Comparison of ENCODE assay signal across 9 cellular contexts in genomic region chr7:135414850-135415439, GRCh38.
DNase-seq lines count a peak whose midpoint lies in the region; ATAC-seq, FAIRE-seq and TF ChIP-seq lines count a peak whose summit lies in the region.
"Had no signal": no experiment of that assay in that cellular context is flagged by ENCODE, and none has a peak within 500 bp of the region (broad histone marks: within the 10 kb centered on the region; RNA-seq: fewer than 3 reads in every experiment).

No MANE protein-coding gene starts in this region.

- 85% methylated on average over 2 of the region's 2 CpGs for WGBS in suprapubic skin

- H3K9me3 ChIP-seq in suprapubic skin: no peaks in the 10 kb centered on the region

- H3K4me3 ChIP-seq in suprapubic skin: no peak overlapping the region

- TF ChIP-seq EP300 in suprapubic skin (IDR thresholded peaks at IDR 0.05): no peak

- peak; percentile 76 for FAIRE-seq in GM19239 (lab: Jason Lieb, UNC)

- no peak for TF ChIP-seq POLR2A in suprapubic skin (IDR thresholded peaks at IDR 0.05)

- no peak for TF ChIP-seq CTCF in suprapubic skin (IDR thresholded peaks at IDR 0.05)

- H3K27me3 ChIP-seq in suprapubic skin: no peaks in the 10 kb centered on the region

- peaks cover 5% of the 10 kb centered on the region for H3K36me3 ChIP-seq in suprapubic skin

- no peak overlapping the region for H3K27ac ChIP-seq in suprapubic skin

- ATAC-seq in GM19324 (IDR thresholded peaks at IDR 0.05; ENCODE audit: low FRiP score, unreplicated experiment) (no peak), GM21723 (IDR thresholded peaks at IDR 0.05; ENCODE audit: unreplicated experiment) (no peak)

- H3K4me1 ChIP-seq in suprapubic skin: no peaks in the 10 kb centered on the region

- DNase-seq in COR-L47 (lab: John Stamatoyannopoulos, UW) (peak; percentile 63), GM19239 (ENCODE audit: insufficient read length, low spot score) (no peak), NCI-H69 (lab: John Stamatoyannopoulos, UW) (peak; percentile 85), amniotic epithelial cell (ENCODE audit: low read depth) (peak; percentile 71), left kidney (ENCODE audit: low read depth, low spot score) (peak; percentile 57), suprapubic skin (ENCODE audit: low spot score in 2 of 2) (no peak)
- DNase-seq: activated B cell treated with CpG ODN at 0.5 μM for 24 hours had no signal

Comparison
In these comparisons a context has a peak if more than half of its experiments do, and no peak if none do; other contexts are left out.
1. DNase-seq: peak in COR-L47 (single experiment), NCI-H69 (single experiment), amniotic epithelial cell (single experiment) and left kidney (single experiment); none in GM19239 (single experiment) and suprapubic skin (0 of 2).